ENCODE assay signal across 1 cellular context in genomic region chr1:202812176-202813026, GRCh38.
TF ChIP-seq lines count a peak whose summit lies in the region.

No MANE protein-coding gene starts in this region.

TF ChIP-seq in A549, 52 proteins besides CTCF, POLR2A, EP300 and RAD21 (continued from another document):
- TF ChIP-seq PBX3 (IDR thresholded peaks at IDR 0.05) (no peak), RARB (CRISPR knock-in tag; IDR thresholded peaks at IDR 0.05) (no peak), POLR2AphosphoS2 (conservative IDR thresholded peaks at IDR 0.05; ENCODE audit: low read length) (no peak), MYC (IDR thresholded peaks at IDR 0.05; ENCODE audit: borderline replicate concordance, low read length) (no peak), TP53 (CRISPR knock-in tag; IDR thresholded peaks at IDR 0.05) (no peak), USF2 (IDR thresholded peaks at IDR 0.05) (no peak), KDM1A (IDR thresholded peaks at IDR 0.05; ENCODE audit: low read depth) (no peak), HOXA7 (CRISPR knock-in tag; IDR thresholded peaks at IDR 0.05) (no peak), TFCP2L1 (CRISPR knock-in tag; IDR thresholded peaks at IDR 0.05) (no peak), E2F6 (IDR thresholded peaks at IDR 0.05; ENCODE audit: borderline replicate concordance, low read depth) (no peak), CEBPB (IDR thresholded peaks at IDR 0.05) (no peak), RNF2 (IDR thresholded peaks at IDR 0.05; ENCODE audit: borderline replicate concordance, low read depth) (no peak), NR3C1 (IDR thresholded peaks at IDR 0.05) (no peak), FOXS1 (CRISPR knock-in tag; IDR thresholded peaks at IDR 0.05) (no peak), HES2 (IDR thresholded peaks at IDR 0.05) (no peak)
